21 cellular contexts compared by ENCODE assay signal in the genomic region with DNA sequence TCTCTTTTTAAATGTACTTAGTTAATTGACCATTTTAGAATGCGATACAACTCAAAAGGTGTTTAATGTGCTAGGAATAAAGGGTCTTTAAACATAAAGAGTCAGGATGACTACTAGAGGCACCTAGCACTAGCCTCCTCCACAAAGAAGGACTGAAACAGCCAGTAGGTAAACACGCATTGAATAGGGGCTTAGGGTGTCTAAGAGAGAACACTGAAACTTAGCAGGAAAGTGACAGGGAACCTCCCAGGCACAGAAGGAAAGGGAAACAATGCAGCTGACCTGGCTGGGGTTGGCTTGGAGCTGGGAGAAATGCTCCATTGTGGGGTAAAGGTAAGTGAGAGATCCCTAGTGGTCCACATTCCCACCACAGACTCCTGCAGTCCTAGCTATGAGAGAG.
DNase-seq lines count a peak whose midpoint lies in the region; ATAC-seq, FAIRE-seq and TF ChIP-seq lines count a peak whose summit lies in the region.
"Had no signal": no experiment of that assay in that cellular context is flagged by ENCODE, and none has a peak within 500 bp of the region (broad histone marks: within the 10 kb centered on the region; RNA-seq: fewer than 3 reads in every experiment).

No MANE protein-coding gene starts in this region.

- peak overlapping the region; percentile 56 for H3K27ac ChIP-seq in HUES48 (ENCODE audit: low read depth, low read length)
- no peak overlapping the region for H3K27ac ChIP-seq in H1 (ENCODE audit: low read depth, low read length)
- H3K27ac ChIP-seq: BLaER1 treated with 17β-estradiol and CSF1 and Interleukin-3, amounts not matched to agents 10 nM and 100 nM; SJCRH30 had no signal

- H4K20me1 ChIP-seq in H1 (replicated peaks in 1 of 2; ENCODE audit: control insufficient read depth in 1 of 2, insufficient read depth in 2 of 2, low read length in 2 of 2), result no peaks in the 10 kb centered on the region
- H4K20me1 ChIP-seq: BLaER1 treated with 17β-estradiol and CSF1 and Interleukin-3, amounts not matched to agents 10 nM and 100 nM had no signal

- H3K79me1 ChIP-seq in H1 (ENCODE audit: low read depth, low read length), result no peaks in the 10 kb centered on the region

- H3K4me1 ChIP-seq in HUES48 (ENCODE audit: control insufficient read depth, insufficient read depth, low read length), result peaks cover 14% of the 10 kb centered on the region
- peaks cover 0 to 8% (median 0%) of the 10 kb centered on the region in 4 experiments; a peak in 2 of 7 replicates for H3K4me1 ChIP-seq in H1 (replicated peaks in 1 of 4; ENCODE audit: control insufficient read depth in 3 of 4, insufficient read depth in 4 of 4, low read length in 3 of 4)
- H3K4me1 ChIP-seq: BLaER1 treated with 17β-estradiol and CSF1 and Interleukin-3, amounts not matched to agents 10 nM and 100 nM; Caco-2; SJCRH30 had no signal

- H2BK5ac ChIP-seq in H1 (ENCODE audit: low read depth, low read length), result no peak overlapping the region

- H3K4ac ChIP-seq in H1 (replicated peaks; ENCODE audit: insufficient read length, low read depth, low read length), result no peak overlapping the region

- POLR2A ChIA-PET in H1 (lab: Charles Lee; ENCODE audit: partially characterized antibody), result interaction anchor here (1.8 kb wide), 1 partner anchor 17 kb away, joined by 6 read pairs; no protein-coding TSS in a partner anchor

- H3K36me3 Mint-ChIP-seq in osteocyte (ENCODE audit: unreplicated experiment) (peaks cover 6% of the 10 kb centered on the region), natural killer cell (no peaks in the 10 kb centered on the region)
- peaks cover 0 to 10% of the 10 kb centered on the region in 2 donors for H3K36me3 Mint-ChIP-seq in activated naive CD4-positive, alpha-beta T cell treated with anti-CD3 and anti-CD28 coated beads, Interleukin-2, amount 50 U/mL, for 72 hours
- H3K36me3 Mint-ChIP-seq: CD4-positive, alpha-beta memory T cell had no signal

- H3K23me2 ChIP-seq in H1 (ENCODE audit: low read depth, low read length), result no peaks in the 10 kb centered on the region

- peak overlapping the region; percentile 68 for H3K27ac Mint-ChIP-seq in osteocyte (ENCODE audit: unreplicated experiment)
- no peak overlapping the region for H3K27ac Mint-ChIP-seq in natural killer cell
- no peak overlapping the region for H3K27ac Mint-ChIP-seq in activated naive CD4-positive, alpha-beta T cell treated with anti-CD3 and anti-CD28 coated beads, Interleukin-2, amount 50 U/mL, for 72 hours
- H3K27ac Mint-ChIP-seq: CD4-positive, alpha-beta memory T cell had no signal

- H3K9me3 Mint-ChIP-seq in osteocyte (ENCODE audit: unreplicated experiment) (peaks cover 20% of the 10 kb centered on the region), natural killer cell (peaks cover 6 to 12% of the 10 kb centered on the region in 2 donors)
- peaks cover 4 to 11% of the 10 kb centered on the region in 2 donors for H3K9me3 Mint-ChIP-seq in activated naive CD4-positive, alpha-beta T cell treated with anti-CD3 and anti-CD28 coated beads, Interleukin-2, amount 50 U/mL, for 72 hours

- no peak for ATAC-seq in natural killer cell
- ATAC-seq in activated naive CD4-positive, alpha-beta T cell treated with anti-CD3 and anti-CD28 coated beads, Interleukin-2, amount 50 U/mL, for 72 hours, result no peak

- H2BK20ac ChIP-seq in H1 (ENCODE audit: low read length), result no peak overlapping the region

- no peak overlapping the region for H3K56ac ChIP-seq in H1 (replicated peaks; ENCODE audit: insufficient read length, low read depth, low read length)

- TF ChIP-seq POLR2A in H1 (IDR thresholded peaks at IDR 0.05; ENCODE audit: control extremely low read depth in 1 of 2, low read depth in 2 of 2, low read length in 2 of 2), result no peak

- no peak overlapping the region for H2BK15ac ChIP-seq in H1 (ENCODE audit: low read length)

- no peak overlapping the region for H3K18ac ChIP-seq in H1 (ENCODE audit: extremely low read depth, low read length)

- no peak for TF ChIP-seq RAD21 in H1 (IDR thresholded peaks at IDR 0.05 in 1 of 2, conservative IDR thresholded peaks at IDR 0.05 in 1 of 2; ENCODE audit: low read depth in 2 of 2, low read length in 2 of 2)

- no peaks in the 10 kb centered on the region for H3K79me2 ChIP-seq in H1 (ENCODE audit: control insufficient read depth in 1 of 2, insufficient read depth in 2 of 2, low read length in 2 of 2)

- WGBS in H1 (ENCODE audit: extremely low coverage in 1 of 2, insufficient coverage in 1 of 2, insufficient read length in 1 of 2, insufficient replicate concordance in 2 of 2, low coverage in 1 of 2, low lambda C conversion rate in 2 of 2, missing lambda C conversion rate in 1 of 2), 2 experiments, result 90% methylated on average over 2 of the region's 2 CpGs; no CpG with 5 or more reads in 1 of the 2 experiments

- H3K27me3 Mint-ChIP-seq in osteocyte (ENCODE audit: unreplicated experiment) (no peaks in the 10 kb centered on the region), natural killer cell (ENCODE audit: low read depth in 2 of 2) (no peaks in the 10 kb centered on the region)
- H3K27me3 Mint-ChIP-seq: CD4-positive, alpha-beta memory T cell had no signal

- H4K8ac ChIP-seq in H1 (ENCODE audit: extremely low read depth, insufficient read depth, low read length), result no peak overlapping the region

- H3K4me3 Mint-ChIP-seq in osteocyte (ENCODE audit: unreplicated experiment) (no peak overlapping the region), natural killer cell (no peak overlapping the region)
- H3K4me3 Mint-ChIP-seq: CD4-positive, alpha-beta memory T cell had no signal

- H2AFZ ChIP-seq in H1 (ENCODE audit: low read length), result no peak overlapping the region

- no peak overlapping the region for H3K9ac ChIP-seq in HUES48 (ENCODE audit: low read depth, low read length)
- no peak overlapping the region for H3K9ac ChIP-seq in H1 (replicated peaks in 1 of 4; ENCODE audit: extremely low read depth in 1 of 4, low read depth in 3 of 4, low read length in 3 of 4)
- H3K9ac ChIP-seq: BLaER1 treated with 17β-estradiol and CSF1 and Interleukin-3, amounts not matched to agents 10 nM and 100 nM had no signal

- no peak overlapping the region for H4K91ac ChIP-seq in H1 (replicated peaks; ENCODE audit: insufficient read length, low read length)

- H3K27me3 ChIP-seq in HUES48 (ENCODE audit: control insufficient read depth, insufficient read depth, low read length) (no peaks in the 10 kb centered on the region), H1 (replicated peaks in 1 of 4; ENCODE audit: control insufficient read depth in 3 of 4, extremely low read depth in 1 of 4, insufficient read depth in 3 of 4, low read length in 3 of 4) (no peaks in the 10 kb centered on the region; a peak in 1 of 7 replicates)
- H3K27me3 ChIP-seq: BLaER1 treated with 17β-estradiol and CSF1 and Interleukin-3, amounts not matched to agents 10 nM and 100 nM had no signal

- H3K4me2 ChIP-seq in H1 (ENCODE audit: insufficient read depth in 1 of 2, low read depth in 2 of 2, low read length in 2 of 2), result no peak overlapping the region
- H3K4me2 ChIP-seq: BLaER1 treated with 17β-estradiol and CSF1 and Interleukin-3, amounts not matched to agents 10 nM and 100 nM had no signal

- TF ChIP-seq CTCF in H1 (IDR thresholded peaks at IDR 0.05; ENCODE audit: control extremely low read depth in 1 of 3, insufficient read depth in 1 of 3, low read depth in 1 of 3, low read length in 3 of 3) (no peak), osteocyte (IDR thresholded peaks at IDR 0.05) (no peak), natural killer cell (IDR thresholded peaks at IDR 0.05) (no peak)

- no peak overlapping the region for H2BK120ac ChIP-seq in H1 (replicated peaks; ENCODE audit: low read depth, low read length)

- H3K9me3 ChIP-seq in HUES48 (ENCODE audit: control insufficient read depth, insufficient read depth, low read length), result no peaks in the 10 kb centered on the region
- H3K9me3 ChIP-seq in H1 (ENCODE audit: insufficient read depth in 2 of 2, low read depth in 1 of 2, low read length in 1 of 2), result no peaks in the 10 kb centered on the region
- H3K9me3 ChIP-seq: SJCRH30 had no signal

- CTCF ChIA-PET in H1 (lab: Charles Lee; ENCODE audit: partially characterized antibody), result interaction anchor here (1.3 kb wide), 1 partner anchor 233 kb away, joined by 4 read pairs; no protein-coding TSS in a partner anchor

- H3K4me1 Mint-ChIP-seq in osteocyte (ENCODE audit: unreplicated experiment), result peaks cover 28% of the 10 kb centered on the region
- H3K4me1 Mint-ChIP-seq in natural killer cell, result no peaks in the 10 kb centered on the region
- H3K4me1 Mint-ChIP-seq: CD4-positive, alpha-beta memory T cell had no signal

- intact Hi-C loops in natural killer cell (cut with micrococcal nuclease), result no loop called here

- no peak overlapping the region for H3K23ac ChIP-seq in H1 (ENCODE audit: insufficient read length)

- H2AK5ac ChIP-seq in H1 (ENCODE audit: low read depth, low read length), result no peak overlapping the region

- H2BK12ac ChIP-seq in H1 (ENCODE audit: low read depth, low read length), result peak overlapping the region; percentile 86; the same call in 1 of the 2 replicates

- no peak for TF ChIP-seq EP300 in H1 (IDR thresholded peaks at IDR 0.05; ENCODE audit: borderline replicate concordance in 1 of 2, low read depth in 2 of 2, low read length in 2 of 2)

- no peaks in the 10 kb centered on the region for H3K36me3 ChIP-seq in HUES48 (ENCODE audit: control insufficient read depth, insufficient read depth, low read length)
- no peaks in the 10 kb centered on the region for H3K36me3 ChIP-seq in H1 (ENCODE audit: control insufficient read depth in 2 of 4, insufficient read depth in 4 of 4, low read length in 3 of 4)
- H3K36me3 ChIP-seq: BLaER1 treated with 17β-estradiol and CSF1 and Interleukin-3, amounts not matched to agents 10 nM and 100 nM; SJCRH30 had no signal

- H3K14ac ChIP-seq in H1 (ENCODE audit: insufficient read length), result no peak overlapping the region

- FAIRE-seq in H1 (lab: Jason Lieb, UNC), result no peak
- FAIRE-seq: GM12891, RCC 7860 had no signal

- no peak overlapping the region for H3K4me3 ChIP-seq in HUES48 (ENCODE audit: low read depth, low read length)
- H3K4me3 ChIP-seq in H1 (ENCODE audit: extremely low read depth in 1 of 4, insufficient read depth in 2 of 4, low read depth in 3 of 4, low read length in 4 of 4), result no peak overlapping the region
- H3K4me3 ChIP-seq: BLaER1 treated with 17β-estradiol and CSF1 and Interleukin-3, amounts not matched to agents 10 nM and 100 nM; SJCRH30 had no signal

- no peak for DNase-seq in H1 (ENCODE audit: low read depth in 1 of 2, low spot score in 2 of 2)
- no peak for DNase-seq in osteocyte (ENCODE audit: extremely low spot score, unreplicated experiment)
- no peak for DNase-seq in natural killer cell
- DNase-seq in Ammon's horn (ENCODE audit: low spot score), result no peak
- no peak for DNase-seq in iPS-NIHi7 (ENCODE audit: extremely low spot score)
- no peak for DNase-seq in activated naive CD4-positive, alpha-beta T cell treated with anti-CD3 and anti-CD28 coated beads, Interleukin-2, amount 50 U/mL, for 72 hours (ENCODE audit: low spot score in 2 of 2)
- DNase-seq: Caco-2; CD4-positive, alpha-beta memory T cell; DMS 273 treated with DMSO at 0.1 percent for 48 hours; DMS79 treated with DMSO at 0.1 percent for 48 hours; KG1; NCI-H1105; NCI-H146; NCI-H2029 treated with DMSO at 0.1 percent for 48 hours; NCI-H226; NCI-H524; SJCRH30 had no signal

- H4K5ac ChIP-seq in H1 (ENCODE audit: insufficient read length, low read depth, low read length), result no peak overlapping the region

TF ChIP-seq in H1, 55 proteins besides CTCF, POLR2A, EP300 and RAD21 (continues in another document):
- no peak for TF ChIP-seq FOSL1 (IDR thresholded peaks at IDR 0.05; ENCODE audit: insufficient read depth, low read depth, low read length)
